In genomic region chr10:930415-931325, GRCh38 we compare ENCODE assay signal across 8 cellular contexts. TPM values are rescaled to one million over a fixed set of nuclear protein-coding genes. Genes with fewer than 3 reads are reported as not detected.
A peak's percentile ranks its signal among the peaks of the same experiment; 100 is the strongest.
DNase-seq lines count a peak whose midpoint lies in the region; ATAC-seq, FAIRE-seq and TF ChIP-seq lines count a peak whose summit lies in the region.

No MANE protein-coding gene starts in this region.

- DNase-seq in Caco-2 (peak; percentile 82 to 88), K562 (ENCODE audit: extremely low read depth in 1 of 4, low spot score in 3 of 4) (peak; percentile 32 to 61 (median 52)), NCI-H1694 treated with DMSO at 0.1 percent for 48 hours (lab: John Stamatoyannopoulos, UW) (no peak), cerebellum (ENCODE audit: low spot score) (no peak)

- TF ChIP-seq RAD21 in K562 (CRISPR knock-in tag; conservative IDR thresholded peaks at IDR 0.05 in 1 of 2, IDR thresholded peaks at IDR 0.05 in 1 of 2), result no peak

- peak overlapping the region; percentile 94 for H3K4me3 ChIP-seq in Caco-2 (ENCODE audit: low read depth, low read length)
- H3K4me3 ChIP-seq in K562, result peak overlapping the region; percentile 97
- H3K4me3 ChIP-seq in iPS-20b (ENCODE audit: low read length), result peak overlapping the region; percentile 85
- H3K4me3 ChIP-seq in skeletal muscle tissue (ENCODE audit: low read length in 3 of 3), result peak overlapping the region; percentile 72 to 80 (median 73)

- in situ Hi-C loops in K562 (cut with MboI), result loop anchor here (5.0 kb wide), 1 partner anchor 57 kb away; the partner anchor contains the start of gene GTPBP4

- no peaks in the 10 kb centered on the region for H3K27me3 Mint-ChIP-seq in Caco-2 (ENCODE audit: insufficient read depth, unreplicated experiment)

- TF ChIP-seq EP300 in K562 (IDR thresholded peaks at IDR 0.05; ENCODE audit: low read length), result no peak

- POLR2A ChIA-PET in Caco-2 (lab: Charles Lee), result interaction anchor here (0.6 to 4.1 kb wide), 16 partner anchors 7 to 125 kb away, joined by 3 to 56 read pairs (median 3); partner anchors contain the start of genes GTPBP4, IDI1 and WDR37
- POLR2A ChIA-PET in K562 (lab: Yijun Ruan, JAX), result interaction anchor here (0.7 to 1.3 kb wide), 8 partner anchors 9 to 69 kb away, joined by 3 to 7 read pairs (median 3); no protein-coding TSS in a partner anchor

- no peaks in the 10 kb centered on the region for H3K27me3 ChIP-seq in Caco-2 (replicated peaks; ENCODE audit: control insufficient read depth, insufficient read depth, low read length)
- H3K27me3 ChIP-seq in K562 (ENCODE audit: control insufficient read depth in 2 of 2, insufficient read depth in 2 of 2, low read length in 2 of 2), result no peaks in the 10 kb centered on the region
- H3K27me3 ChIP-seq in iPS-20b (ENCODE audit: insufficient read depth, low read length), result no peaks in the 10 kb centered on the region
- no peaks in the 10 kb centered on the region for H3K27me3 ChIP-seq in skeletal muscle tissue (ENCODE audit: control insufficient read depth in 3 of 3, insufficient read depth in 3 of 3, low read length in 3 of 3)

- no peaks in the 10 kb centered on the region for H3K36me3 ChIP-seq in Caco-2 (ENCODE audit: control insufficient read depth, insufficient read depth, low read length)
- H3K36me3 ChIP-seq in K562 (ENCODE audit: control insufficient read depth, insufficient read depth, low read length), result peaks cover 40% of the 10 kb centered on the region
- peaks cover 11% of the 10 kb centered on the region for H3K36me3 ChIP-seq in iPS-20b (ENCODE audit: insufficient read depth, low read depth, low read length)
- H3K36me3 ChIP-seq in skeletal muscle tissue (ENCODE audit: control insufficient read depth in 3 of 3, insufficient read depth in 3 of 3, low read length in 3 of 3), result peaks cover 0 to 3% (median 0%) of the 10 kb centered on the region in 3 donors

- intact Hi-C loops in Caco-2 (cut with micrococcal nuclease; ENCODE audit: unreplicated experiment), result loop anchor here (1.0 kb wide), 5 partner anchors 40 to 119 kb away; partner anchors contain the start of genes GTPBP4 and IDI1
- intact Hi-C loops in K562 (cut with micrococcal nuclease), result loop anchor here (5.0 to 10.0 kb wide), 2 partner anchors 57 to 124 kb away; partner anchors contain the start of genes GTPBP4 and WDR37

- H3K4me3 Mint-ChIP-seq in Caco-2 (ENCODE audit: unreplicated experiment), result peak overlapping the region; percentile 93

- H3K9me3 ChIP-seq in Caco-2, result no peaks in the 10 kb centered on the region
- no peaks in the 10 kb centered on the region for H3K9me3 ChIP-seq in K562 (replicated peaks; ENCODE audit: control insufficient read depth, insufficient read depth, low read depth, low read length)
- H3K9me3 ChIP-seq in iPS-20b (ENCODE audit: insufficient read depth, low read depth, low read length), result no peaks in the 10 kb centered on the region
- no peaks in the 10 kb centered on the region for H3K9me3 ChIP-seq in skeletal muscle tissue (ENCODE audit: control insufficient read depth in 3 of 3, low read length in 3 of 3)

- ATAC-seq in HG02571 (IDR thresholded peaks at IDR 0.05; ENCODE audit: unreplicated experiment) (peak; percentile 6), K562 (peak; percentile 9)

- no peaks in the 10 kb centered on the region for H3K9me3 Mint-ChIP-seq in Caco-2 (ENCODE audit: unreplicated experiment)

- FAIRE-seq in K562 (lab: Jason Lieb, UNC), result no peak

- peaks cover 39% of the 10 kb centered on the region for H4K20me1 ChIP-seq in K562 (replicated peaks; ENCODE audit: control insufficient read depth, insufficient read depth, low read length)

- H3K9me1 ChIP-seq in K562 (ENCODE audit: control insufficient read depth, insufficient read depth, low read length), result peaks cover 4% of the 10 kb centered on the region

- peaks cover 59% of the 10 kb centered on the region for H3K79me2 ChIP-seq in K562 (ENCODE audit: control insufficient read depth, insufficient read depth, low read length)

- H3K4me1 Mint-ChIP-seq in Caco-2 (ENCODE audit: low read depth, unreplicated experiment), result peaks cover 37% of the 10 kb centered on the region

- peak overlapping the region; percentile 88 for H3K4me2 ChIP-seq in K562 (ENCODE audit: insufficient read depth, low read length)

- peak overlapping the region; percentile 84 for H3K27ac ChIP-seq in K562 (ENCODE audit: extremely low read depth, low read depth, low read length)
- H3K27ac ChIP-seq in iPS-20b (ENCODE audit: low read length), result no peak overlapping the region
- H3K27ac ChIP-seq in skeletal muscle tissue (ENCODE audit: low read depth, low read length), result peak overlapping the region; percentile 88

- no TSS peak for BruUV-seq in Caco-2 (replicated peaks; lab: Mats Ljungman, UMichigan)
- no TSS peak for BruUV-seq in K562 (replicated peaks; lab: Mats Ljungman, UMichigan)

- WGBS in K562 (ENCODE audit: insufficient coverage, low coverage, missing lambda C conversion rate), result 2% methylated on average over 26 of the region's 73 CpGs

- H3K4me1 ChIP-seq in Caco-2 (peaks cover 41% of the 10 kb centered on the region), K562 (replicated peaks in 1 of 2; ENCODE audit: control insufficient read depth in 2 of 2, insufficient read depth in 2 of 2, low read length in 2 of 2) (peaks cover 18 to 21% of the 10 kb centered on the region in 2 experiments), iPS-20b (ENCODE audit: insufficient read depth, low read length) (peaks cover 13% of the 10 kb centered on the region; the same call in 1 of the 2 replicates), skeletal muscle tissue (ENCODE audit: control insufficient read depth in 3 of 3, insufficient read depth in 3 of 3, low read length in 3 of 3) (peaks cover 11 to 24% (median 19%) of the 10 kb centered on the region in 3 donors)

- peak overlapping the region; percentile 89 for H3K27ac Mint-ChIP-seq in Caco-2 (ENCODE audit: unreplicated experiment)

- CTCF ChIA-PET in Caco-2 (lab: Charles Lee), result interaction anchor here (0.8 to 1.2 kb wide), 2 partner anchors 40 kb away, joined by 3 to 6 read pairs; no protein-coding TSS in a partner anchor
- CTCF ChIA-PET in K562 (lab: Yijun Ruan, JAX; ENCODE audit: low intra/inter-chr PET ratio), result no interaction called here

- H3K36me3 Mint-ChIP-seq in Caco-2 (ENCODE audit: insufficient read depth, unreplicated experiment), result peaks cover 56% of the 10 kb centered on the region

- no peak overlapping the region for H2AFZ ChIP-seq in K562 (ENCODE audit: low read depth, low read length)

- no peak for TF ChIP-seq CTCF in Caco-2 (IDR thresholded peaks at IDR 0.05; ENCODE audit: insufficient read depth in 1 of 2, low read depth in 1 of 2, low read length in 1 of 2, severe bottlenecking in 1 of 2, unreplicated experiment in 1 of 2)
- no peak for TF ChIP-seq CTCF in K562 (IDR thresholded peaks at IDR 0.05 in 2 of 3, conservative IDR thresholded peaks at IDR 0.05 in 1 of 3; ENCODE audit: insufficient read depth in 2 of 3, low read depth in 1 of 3, low read length in 3 of 3)

- peak overlapping the region; percentile 78 to 95 for H3K9ac ChIP-seq in K562 (ENCODE audit: insufficient read depth in 1 of 2, low read depth in 2 of 2, low read length in 2 of 2)
- peak overlapping the region; percentile 79 for H3K9ac ChIP-seq in iPS-20b (ENCODE audit: low read depth, low read length)
- H3K9ac ChIP-seq in skeletal muscle tissue (ENCODE audit: low read depth in 1 of 3, low read length in 3 of 3), result peak overlapping the region; percentile 67 to 83 (median 75)

- TF ChIP-seq POLR2A in Raji (IDR thresholded peaks at IDR 0.05; ENCODE audit: insufficient read depth, low read depth, low read length), result 0 out of 2 replicates have a peak, but pooled peaks have one; percentile 18
- TF ChIP-seq POLR2A in K562 (conservative IDR thresholded peaks at IDR 0.05), result no peak

RNA-seq across cellular contexts. Expression of gene LARP4B, which starts 0.8 kb away (rescaled TPM):
- total RNA-seq in Caco-2 (2022) (230 and 235 TPM in 2 replicates), K562 (2014; rRNA removed) (48.4 and 61.7 TPM in 2 replicates), K562 (2014; rRNA removed; fragmentation: Illumina TruSeq; extraction: Trizol) (28.3 and 28.6 TPM in 2 replicates), K562 (2015; rRNA removed; fragmentation: Illumina TruSeq; extraction: Trizol) (37.3 and 39.0 TPM in 2 replicates), K562 (2021) (128 and 130 TPM in 2 replicates), skeletal muscle tissue (30.8 TPM), cerebellum (33.9 TPM)
- 210 and 214 TPM in 2 replicates for total RNA-seq in K562 (2011; cell fraction: chromatin; rRNA removed; ENCODE audit: low replicate concordance)
- total RNA-seq in K562 (2011; cell fraction: nucleolus; rRNA removed), result 107 and 116 TPM in 2 replicates
- total RNA-seq in K562 (2011; cell fraction: nucleoplasm; rRNA removed), result 149 and 184 TPM in 2 replicates
- polyA plus RNA-seq in K562 (2011; rRNA removed) (63.1 and 64.1 TPM in 2 replicates), K562 (2014; fragmentation: Illumina TruSeq; extraction: Trizol) (38.5 and 44.0 TPM in 2 replicates), K562 (2014; fragmentation: Nextera tagmentation; extraction: Ambion mirVana) (10 to 100 TPM; 11.8 to 21.0 TPM), K562 (2014; rRNA removed) (42.6 and 46.6 TPM in 2 replicates)
- polyA plus RNA-seq in K562 (2011; cell fraction: cytosol; rRNA removed), result 38.4 and 38.9 TPM in 2 replicates
- polyA plus RNA-seq in K562 (2011; cell fraction: nucleus; rRNA removed), result 106 and 107 TPM in 2 replicates
- polyA plus RNA-seq in K562 (2012), result 21.5 and 41.5 TPM in 2 replicates
- polyA minus RNA-seq in K562 (2011; rRNA and poly(A)+ RNA removed), result 95.3 and 108 TPM in 2 replicates
- 55.8 and 69.2 TPM in 2 replicates for polyA minus RNA-seq in K562 (2011; cell fraction: cytosol; rRNA and poly(A)+ RNA removed)
- polyA minus RNA-seq in K562 (2011; cell fraction: nucleus; rRNA and poly(A)+ RNA removed), result 70.0 and 104 TPM in 2 replicates

RNA-seq across cellular contexts. Expression of gene GTPBP4, which starts 57.6 kb away (rescaled TPM):
- total RNA-seq in Caco-2 (2022) (175 and 202 TPM in 2 replicates), K562 (2014; rRNA removed) (139 and 155 TPM in 2 replicates), K562 (2014; rRNA removed; fragmentation: Illumina TruSeq; extraction: Trizol) (147 and 176 TPM in 2 replicates), K562 (2015; rRNA removed; fragmentation: Illumina TruSeq; extraction: Trizol) (119 and 121 TPM in 2 replicates), K562 (2021) (113 and 128 TPM in 2 replicates), skeletal muscle tissue (14.1 TPM), cerebellum (18.4 TPM)
- total RNA-seq in K562 (2011; cell fraction: chromatin; rRNA removed; ENCODE audit: low replicate concordance), result 152 and 161 TPM in 2 replicates
- total RNA-seq in K562 (2011; cell fraction: nucleolus; rRNA removed), result 89.4 and 92.6 TPM in 2 replicates
- total RNA-seq in K562 (2011; cell fraction: nucleoplasm; rRNA removed), result 101 and 119 TPM in 2 replicates
- polyA plus RNA-seq in K562 (2011; rRNA removed) (63.2 and 79.0 TPM in 2 replicates), K562 (2014; fragmentation: Illumina TruSeq; extraction: Trizol) (102 and 118 TPM in 2 replicates), K562 (2014; fragmentation: Nextera tagmentation; extraction: Ambion mirVana) (100 to 1,000 TPM in 1 of 2 experiments, 10 to 100 TPM in 1; 88.2 to 128 TPM), K562 (2014; rRNA removed) (135 TPM in 2 replicates)
- 23.3 and 31.7 TPM in 2 replicates for polyA plus RNA-seq in K562 (2011; cell fraction: cytosol; rRNA removed)
- polyA plus RNA-seq in K562 (2011; cell fraction: nucleus; rRNA removed), result 66.4 and 72.5 TPM in 2 replicates
- 54.3 and 75.5 TPM in 2 replicates for polyA plus RNA-seq in K562 (2012)
- 51.2 and 60.2 TPM in 2 replicates for polyA minus RNA-seq in K562 (2011; rRNA and poly(A)+ RNA removed)
- 24.7 and 30.6 TPM in 2 replicates for polyA minus RNA-seq in K562 (2011; cell fraction: cytosol; rRNA and poly(A)+ RNA removed)
- 42.3 and 61.3 TPM in 2 replicates for polyA minus RNA-seq in K562 (2011; cell fraction: nucleus; rRNA and poly(A)+ RNA removed)

Comparison
In these comparisons a context has a peak if more than half of its experiments do, and no peak if none do; other contexts are left out.
1. DNase-seq: peak in Caco-2 (2 of 2) and K562 (4 of 4); none in NCI-H1694 treated with DMSO at 0.1 percent for 48 hours (single experiment) and cerebellum (single experiment).
2. Peak in every context shown above with its lines, with median percentiles within 50 percentile points of each other: H3K4me3 ChIP-seq and H3K9ac ChIP-seq.